In the genomic region with DNA sequence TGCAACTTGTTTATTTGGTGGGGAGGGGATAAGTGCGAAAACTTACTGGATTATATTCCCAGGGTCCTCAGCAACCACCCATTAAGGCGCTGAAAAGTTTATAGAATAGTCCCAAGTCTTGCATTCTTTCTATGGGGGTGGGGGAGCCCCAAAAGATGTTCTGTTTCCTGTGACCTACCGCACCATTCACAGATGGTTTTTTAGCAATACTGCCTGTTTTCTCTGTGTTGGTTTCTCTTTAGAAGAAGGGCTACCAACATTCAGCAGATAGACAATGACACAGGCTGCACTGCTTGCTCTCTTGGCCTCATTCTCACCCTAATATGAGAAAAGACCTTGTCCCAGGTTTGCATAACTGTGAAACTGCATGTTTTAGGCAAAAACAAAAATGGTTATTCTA, we compare ENCODE assay signal across 13 cellular contexts.
DNase-seq lines count a peak whose midpoint lies in the region; ATAC-seq and TF ChIP-seq lines count a peak whose summit lies in the region.
"Had no signal": no experiment of that assay in that cellular context is flagged by ENCODE, and none has a peak within 500 bp of the region (broad histone marks: within the 10 kb centered on the region; RNA-seq: fewer than 3 reads in every experiment).

No MANE protein-coding gene starts in this region.

- intact Hi-C loops in Right ventricle myocardium superior (cut with DNase I), result loop anchor here (10.0 kb wide), 1 partner anchor 628 kb away; no protein-coding TSS in a partner anchor

- no peak overlapping the region for H3K9ac ChIP-seq in SK-N-SH
- H3K9ac ChIP-seq in mesenchymal stem cell (ENCODE audit: low read length), result no peak overlapping the region

- H3K9me2 ChIP-seq in SK-N-SH, result no peaks in the 10 kb centered on the region

- TF ChIP-seq RAD21 in SK-N-SH (IDR thresholded peaks at IDR 0.05; ENCODE audit: low read length), result no peak

- 54% methylated on average over 3 of the region's 3 CpGs for WGBS in SK-N-SH (ENCODE audit: low lambda C conversion rate)
- WGBS in mesenchymal stem cell, result 50% methylated on average over 1 of the region's 3 CpGs

- H3K27me3 ChIP-seq in CD8-positive, alpha-beta memory T cell (ENCODE audit: insufficient read depth, low read length, poor library complexity, severe bottlenecking), result no peaks in the 10 kb centered on the region
- peaks cover 5% of the 10 kb centered on the region; the same call in 1 of the 2 replicates for H3K27me3 ChIP-seq in SK-N-SH (ENCODE audit: insufficient read depth)
- H3K27me3 ChIP-seq in mesenchymal stem cell (ENCODE audit: control insufficient read depth in 1 of 2, insufficient read depth in 1 of 2, low read length in 2 of 2), result peaks cover 0 to 9% of the 10 kb centered on the region in 2 experiments

- no peak overlapping the region for H4K91ac ChIP-seq in mesenchymal stem cell (ENCODE audit: low read length)

- POLR2A ChIA-PET in CD8-positive, alpha-beta memory T cell (lab: Charles Lee), result no interaction called here
- POLR2A ChIA-PET in SK-N-SH (lab: Yijun Ruan, JAX), result no interaction called here

- CTCF ChIA-PET in CD8-positive, alpha-beta memory T cell (lab: Charles Lee), result interaction anchor here (1.6 to 17.2 kb wide), 2 partner anchors 9 to 548 kb away, joined by 4 to 335 read pairs; no protein-coding TSS in a partner anchor
- CTCF ChIA-PET in SK-N-SH (lab: Yijun Ruan, JAX), result interaction anchor here (1.1 to 9.9 kb wide), 2 partner anchors 42 to 545 kb away, joined by 3 to 159 read pairs; no protein-coding TSS in a partner anchor

- H3K36me3 Mint-ChIP-seq in CD8-positive, alpha-beta memory T cell, result no peaks in the 10 kb centered on the region

- no peak overlapping the region for H2AK5ac ChIP-seq in mesenchymal stem cell (ENCODE audit: low read length, severe bottlenecking)

- ATAC-seq in GM19372 (IDR thresholded peaks at IDR 0.05; ENCODE audit: low read depth, unreplicated experiment), result peak; percentile 38
- no peak for ATAC-seq in Right ventricle myocardium superior (ENCODE audit: poor library complexity)

- no peaks in the 10 kb centered on the region for H3K9me3 ChIP-seq in CD8-positive, alpha-beta memory T cell (ENCODE audit: low read length)
- H3K9me3 ChIP-seq in SK-N-SH (no peaks in the 10 kb centered on the region), mesenchymal stem cell (ENCODE audit: control insufficient read depth, low read length) (no peaks in the 10 kb centered on the region)

- peak overlapping the region in 3 of 8 donors; percentile 61 to 74 (median 62) for H3K27ac Mint-ChIP-seq in CD8-positive, alpha-beta memory T cell

- peak overlapping the region in 6 of 7 donors; percentile 3 to 55 (median 36) for H3K4me3 Mint-ChIP-seq in CD8-positive, alpha-beta memory T cell

- no peak for DNase-seq in CD8-positive, alpha-beta memory T cell
- DNase-seq in SK-N-SH (no peak), mesenchymal stem cell (no peak), Right ventricle myocardium superior (no peak), NOMO-1 (lab: John Stamatoyannopoulos, UW; ENCODE audit: unreplicated experiment in 2 of 2) (no peak), activated gamma-delta T cell treated with Interleukin-2 at 50 U/mL for 16 hours (no peak), NCI-H748 treated with DMSO at 0.1 percent for 48 hours (lab: John Stamatoyannopoulos, UW) (no peak)
- DNase-seq: kidney, NCI-H2029 treated with DMSO at 0.1 percent for 48 hours, occipital lobe, OCI-M1, T-helper 9 cell had no signal

- H3K23ac ChIP-seq in mesenchymal stem cell (ENCODE audit: low read length in 2 of 2), result no peak overlapping the region

- H3K4ac ChIP-seq in mesenchymal stem cell (ENCODE audit: low read depth in 1 of 2, low read length in 2 of 2), result no peak overlapping the region

- no peak overlapping the region for H2AFZ ChIP-seq in SK-N-SH (ENCODE audit: low read depth)
- no peak overlapping the region for H2AFZ ChIP-seq in mesenchymal stem cell (ENCODE audit: low read depth, low read length)

- no peak overlapping the region for H4K8ac ChIP-seq in mesenchymal stem cell (ENCODE audit: low read length)

- H3K27me3 Mint-ChIP-seq in CD8-positive, alpha-beta memory T cell, result no peaks in the 10 kb centered on the region

- H4K20me1 ChIP-seq in SK-N-SH (ENCODE audit: insufficient read depth), result no peaks in the 10 kb centered on the region

- H3K27ac ChIP-seq in CD8-positive, alpha-beta memory T cell (ENCODE audit: low read depth, low read length), result no peak overlapping the region
- H3K27ac ChIP-seq in SK-N-SH (ENCODE audit: low read depth in 2 of 2, low read length in 1 of 2) (no peak overlapping the region), mesenchymal stem cell (ENCODE audit: low read length, poor library complexity, severe bottlenecking) (no peak overlapping the region)

- H3F3A ChIP-seq in SK-N-SH (replicated peaks; ENCODE audit: insufficient read depth), result no peaks in the 10 kb centered on the region

- TF ChIP-seq CTCF in SK-N-SH (IDR thresholded peaks at IDR 0.05), result no peak

- no peak overlapping the region for H3K14ac ChIP-seq in mesenchymal stem cell (ENCODE audit: low read length in 2 of 2)

- no peak for TF ChIP-seq EP300 in SK-N-SH (IDR thresholded peaks at IDR 0.05; ENCODE audit: borderline replicate concordance in 1 of 2, low read depth in 1 of 2, low read length in 1 of 2)

- H3K4me1 ChIP-seq in CD8-positive, alpha-beta memory T cell (ENCODE audit: insufficient read depth, low read length), result peaks cover 72% of the 10 kb centered on the region
- peaks cover 0 to 7% of the 10 kb centered on the region in 2 experiments; a peak in 3 of 4 replicates for H3K4me1 ChIP-seq in SK-N-SH (ENCODE audit: control insufficient read depth in 1 of 2, insufficient read depth in 2 of 2, low read depth in 1 of 2, low read length in 1 of 2)
- H3K4me1 ChIP-seq in mesenchymal stem cell (ENCODE audit: control insufficient read depth, insufficient read depth, low read depth, low read length), result no peaks in the 10 kb centered on the region

- no peaks in the 10 kb centered on the region for H3K36me3 ChIP-seq in CD8-positive, alpha-beta memory T cell (ENCODE audit: insufficient read depth, low read length)
- H3K36me3 ChIP-seq in SK-N-SH (replicated peaks in 1 of 2; ENCODE audit: control insufficient read depth in 1 of 2, insufficient read depth in 2 of 2, low read length in 1 of 2) (no peaks in the 10 kb centered on the region), mesenchymal stem cell (ENCODE audit: control insufficient read depth in 1 of 2, insufficient read depth in 2 of 2, low read depth in 1 of 2, low read length in 2 of 2) (no peaks in the 10 kb centered on the region)

- no peak overlapping the region for H2BK120ac ChIP-seq in mesenchymal stem cell (ENCODE audit: low read depth, low read length)

- no peaks in the 10 kb centered on the region for H3K79me1 ChIP-seq in mesenchymal stem cell (replicated peaks; ENCODE audit: low read length, poor library complexity, severe bottlenecking)

- peak overlapping the region; percentile 20 for H3K4me3 ChIP-seq in CD8-positive, alpha-beta memory T cell (ENCODE audit: low read length)
- no peak overlapping the region for H3K4me3 ChIP-seq in SK-N-SH (ENCODE audit: low read depth in 2 of 2, low read length in 1 of 2)
- H3K4me3 ChIP-seq in mesenchymal stem cell (ENCODE audit: insufficient read depth in 1 of 2, low read depth in 1 of 2, low read length in 2 of 2), result no peak overlapping the region

- H3K4me1 Mint-ChIP-seq in CD8-positive, alpha-beta memory T cell, result peaks cover 33 to 35% (median 35%) of the 10 kb centered on the region in 3 donors

- peak overlapping the region; percentile 2 for H2BK15ac ChIP-seq in mesenchymal stem cell (ENCODE audit: low read depth, poor library complexity, severe bottlenecking)

- H2BK5ac ChIP-seq in mesenchymal stem cell (ENCODE audit: low read depth, low read length, poor library complexity, severe bottlenecking), result no peak overlapping the region

- H3K9me3 Mint-ChIP-seq in CD8-positive, alpha-beta memory T cell, result no peaks in the 10 kb centered on the region

- H3K79me2 ChIP-seq in SK-N-SH (ENCODE audit: insufficient read depth), result no peaks in the 10 kb centered on the region

- H3K4me2 ChIP-seq in SK-N-SH (peak overlapping the region; percentile 36; the same call in 1 of the 2 replicates), mesenchymal stem cell (ENCODE audit: low read length, poor library complexity, severe bottlenecking) (no peak overlapping the region)

- H3K18ac ChIP-seq in mesenchymal stem cell (ENCODE audit: low read depth in 1 of 2, low read length in 2 of 2), result peak overlapping the region in 1 of 2 experiments; percentile 44

- H2BK12ac ChIP-seq in mesenchymal stem cell (ENCODE audit: low read length in 2 of 2), result peak overlapping the region in 1 of 2 experiments; percentile 49

TF ChIP-seq in SK-N-SH, 30 proteins besides CTCF, POLR2A, EP300 and RAD21:
- TF ChIP-seq MEF2A (IDR thresholded peaks at IDR 0.05; ENCODE audit: borderline replicate concordance, low read depth) (no peak), FOXM1 (IDR thresholded peaks at IDR 0.05; ENCODE audit: low read depth) (no peak), RXRA (IDR thresholded peaks at IDR 0.05; ENCODE audit: borderline replicate concordance, low read depth) (no peak), FOXJ3 (CRISPR knock-in tag; IDR thresholded peaks at IDR 0.05) (no peak), MXI1 (IDR thresholded peaks at IDR 0.05; ENCODE audit: low read depth, low read length) (no peak), TCF12 (IDR thresholded peaks at IDR 0.05) (no peak), CHD2 (IDR thresholded peaks at IDR 0.05; ENCODE audit: low read length, partially characterized antibody) (no peak)
- TF ChIP-seq, protein P1, sequence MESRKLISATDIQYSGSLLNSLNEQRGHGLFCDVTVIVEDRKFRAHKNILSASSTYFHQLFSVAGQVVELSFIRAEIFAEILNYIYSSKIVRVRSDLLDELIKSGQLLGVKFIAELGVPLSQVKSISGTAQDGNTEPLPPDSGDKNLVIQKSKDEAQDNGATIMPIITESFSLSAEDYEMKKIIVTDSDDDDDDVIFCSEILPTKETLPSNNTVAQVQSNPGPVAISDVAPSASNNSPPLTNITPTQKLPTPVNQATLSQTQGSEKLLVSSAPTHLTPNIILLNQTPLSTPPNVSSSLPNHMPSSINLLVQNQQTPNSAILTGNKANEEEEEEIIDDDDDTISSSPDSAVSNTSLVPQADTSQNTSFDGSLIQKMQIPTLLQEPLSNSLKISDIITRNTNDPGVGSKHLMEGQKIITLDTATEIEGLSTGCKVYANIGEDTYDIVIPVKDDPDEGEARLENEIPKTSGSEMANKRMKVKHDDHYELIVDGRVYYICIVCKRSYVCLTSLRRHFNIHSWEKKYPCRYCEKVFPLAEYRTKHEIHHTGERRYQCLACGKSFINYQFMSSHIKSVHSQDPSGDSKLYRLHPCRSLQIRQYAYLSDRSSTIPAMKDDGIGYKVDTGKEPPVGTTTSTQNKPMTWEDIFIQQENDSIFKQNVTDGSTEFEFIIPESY (IDR thresholded peaks at IDR 0.05; ENCODE audit: borderline replicate concordance, low read depth), result no peak
- TF ChIP-seq, protein P2, sequence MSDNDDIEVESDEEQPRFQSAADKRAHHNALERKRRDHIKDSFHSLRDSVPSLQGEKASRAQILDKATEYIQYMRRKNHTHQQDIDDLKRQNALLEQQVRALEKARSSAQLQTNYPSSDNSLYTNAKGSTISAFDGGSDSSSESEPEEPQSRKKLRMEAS (IDR thresholded peaks at IDR 0.05; ENCODE audit: low read depth), result no peak
